ENCODE assay signal across 21 cellular contexts in genomic region chr2:207935121-207935990, GRCh38.
DNase-seq lines count a peak whose midpoint lies in the region; ATAC-seq and TF ChIP-seq lines count a peak whose summit lies in the region.
"Had no signal": no experiment of that assay in that cellular context is flagged by ENCODE, and none has a peak within 500 bp of the region (broad histone marks: within the 10 kb centered on the region; RNA-seq: fewer than 3 reads in every experiment).

No MANE protein-coding gene starts in this region.

- peaks cover 36% of the 10 kb centered on the region for H3F3A ChIP-seq in neural progenitor cell (ENCODE audit: low read depth)

- H2AFZ ChIP-seq in neural progenitor cell (replicated peaks): no peak overlapping the region

- H3K27me3 ChIP-seq in neural progenitor cell: no peaks in the 10 kb centered on the region
- H3K27me3 ChIP-seq: ovary, suprapubic skin had no signal

- no peak overlapping the region for H3K9ac ChIP-seq in neural progenitor cell

- H3K4me1 ChIP-seq in neural progenitor cell: peaks cover 59% of the 10 kb centered on the region
- H3K4me1 ChIP-seq: suprapubic skin had no signal

- no peak for TF ChIP-seq CTCF in neural progenitor cell (IDR thresholded peaks at IDR 0.05)

- no peak overlapping the region for H3K4me3 Mint-ChIP-seq in neural progenitor cell
- H3K4me3 Mint-ChIP-seq: activated naive CD8-positive, alpha-beta T cell treated with anti-CD3 and anti-CD28 coated beads for 36 hours; CD4-positive, CD25-positive, alpha-beta regulatory T cell; IgD-negative memory B cell; naive B cell had no signal

- no peak overlapping the region for H3K4me3 ChIP-seq in neural progenitor cell
- H3K4me3 ChIP-seq: ovary, SK-N-MC, suprapubic skin had no signal

- no peaks in the 10 kb centered on the region for H3K36me3 ChIP-seq in neural progenitor cell
- H3K36me3 ChIP-seq: ovary, suprapubic skin had no signal

- H3K9me3 ChIP-seq in neural progenitor cell (ENCODE audit: low read depth): no peaks in the 10 kb centered on the region
- H3K9me3 ChIP-seq: ovary, suprapubic skin had no signal

- H4K20me1 ChIP-seq in neural progenitor cell (ENCODE audit: low read depth): no peaks in the 10 kb centered on the region

- H3K27ac Mint-ChIP-seq in neural progenitor cell: no peak overlapping the region
- H3K27ac Mint-ChIP-seq: activated naive CD8-positive, alpha-beta T cell treated with anti-CD3 and anti-CD28 coated beads for 36 hours; CD4-positive, CD25-positive, alpha-beta regulatory T cell had no signal

- H3K4me2 ChIP-seq in neural progenitor cell: peak overlapping the region; percentile 45

- peaks cover 2% of the 10 kb centered on the region for H3K79me2 ChIP-seq in neural progenitor cell (ENCODE audit: low read depth)

- H3K4me1 Mint-ChIP-seq in neural progenitor cell: no peaks in the 10 kb centered on the region
- H3K4me1 Mint-ChIP-seq: activated naive CD8-positive, alpha-beta T cell treated with anti-CD3 and anti-CD28 coated beads for 36 hours; IgD-negative memory B cell had no signal

- DNase-seq in fibroblast of gingiva (ENCODE audit: low read depth): peak; percentile 27
- no peak for DNase-seq in neural progenitor cell (ENCODE audit: low spot score)
- DNase-seq in 8988T: no peak
- no peak for DNase-seq in NCI-H526 treated with DMSO at 0.1 percent for 48 hours (lab: John Stamatoyannopoulos, UW)
- DNase-seq: activated CD4-positive, alpha-beta T cell treated with anti-CD3 and anti-CD28 coated beads, Interleukin-2, amount 50 U/mL, for 4 hours; activated CD8-positive, alpha-beta memory T cell treated with anti-CD3 and anti-CD28 coated beads, Interleukin-2, amount 50 U/mL, for 48 hours; activated naive CD8-positive, alpha-beta T cell treated with anti-CD3 and anti-CD28 coated beads for 36 hours; CD4-positive, CD25-positive, alpha-beta regulatory T cell; effector CD4-positive, alpha-beta T cell; naive B cell; NCI-H526; ovary; RPMI8226; T-helper 2 cell had no signal

- ATAC-seq in GM18907 (IDR thresholded peaks at IDR 0.05; ENCODE audit: unreplicated experiment) (peak; percentile 71), HG03159 (IDR thresholded peaks at IDR 0.05; ENCODE audit: unreplicated experiment) (peak; percentile 46), GM21619 (IDR thresholded peaks at IDR 0.05; ENCODE audit: unreplicated experiment) (no peak), HG02623 (IDR thresholded peaks at IDR 0.05; ENCODE audit: unreplicated experiment) (no peak)

- peak overlapping the region; percentile 48 for H3K27ac ChIP-seq in neural progenitor cell
- H3K27ac ChIP-seq: ovary, SK-N-MC, suprapubic skin had no signal

- peaks cover 2% of the 10 kb centered on the region for H3K27me3 Mint-ChIP-seq in neural progenitor cell (ENCODE audit: insufficient read depth, low read depth)
- H3K27me3 Mint-ChIP-seq: activated naive CD8-positive, alpha-beta T cell treated with anti-CD3 and anti-CD28 coated beads for 36 hours; CD4-positive, CD25-positive, alpha-beta regulatory T cell; IgD-negative memory B cell; naive B cell had no signal

- no peaks in the 10 kb centered on the region for H3K9me3 Mint-ChIP-seq in neural progenitor cell
- H3K9me3 Mint-ChIP-seq: activated naive CD8-positive, alpha-beta T cell treated with anti-CD3 and anti-CD28 coated beads for 36 hours; CD4-positive, CD25-positive, alpha-beta regulatory T cell; IgD-negative memory B cell; naive B cell had no signal

- peaks cover 4% of the 10 kb centered on the region for H3K36me3 Mint-ChIP-seq in neural progenitor cell

Comparison
In these comparisons a context has a peak if more than half of its experiments do, and no peak if none do; other contexts are left out.
1. ATAC-seq: peak in GM18907 (single experiment) and HG03159 (single experiment); none in GM21619 (single experiment) and HG02623 (single experiment).